In the genomic region with DNA sequence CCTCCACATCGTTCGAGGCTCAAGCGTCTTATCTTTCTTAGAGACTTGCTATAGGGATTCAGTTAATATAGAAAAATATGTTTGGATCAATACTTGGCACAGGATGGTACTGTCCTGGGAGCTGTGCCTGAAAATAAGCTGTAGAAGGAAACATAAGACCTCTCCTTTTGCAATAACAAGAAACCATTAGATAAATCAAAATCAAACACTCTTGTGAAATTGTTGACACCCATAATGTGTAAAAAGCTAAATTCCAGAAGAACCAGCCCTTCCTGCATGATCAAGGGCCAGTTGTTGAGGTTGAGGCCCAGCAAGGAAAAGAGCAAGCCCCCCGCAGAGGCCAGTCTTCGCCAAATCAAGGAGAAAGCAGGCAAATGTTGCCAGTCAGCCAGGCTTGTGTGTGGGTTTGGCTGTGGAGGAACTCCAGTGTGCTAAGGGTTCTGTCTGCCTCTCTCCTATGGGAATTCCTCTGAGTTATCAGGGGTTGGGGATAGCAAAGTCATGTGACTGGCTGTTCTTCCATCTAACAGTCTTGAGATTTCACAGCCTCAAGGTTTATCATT, we compare ENCODE assay signal across 2 cellular contexts.
TF ChIP-seq lines count a peak whose summit lies in the region.

No MANE protein-coding gene starts in this region.

TF ChIP-seq in liver, 16 proteins besides CTCF, POLR2A, EP300 and RAD21:
- TF ChIP-seq GABPA (IDR thresholded peaks at IDR 0.05 in 1 of 2, conservative IDR thresholded peaks at IDR 0.05 in 1 of 2) (no peak), HNF4A (conservative IDR thresholded peaks at IDR 0.05) (peak; percentile 23 to 43), FOXA2 (IDR thresholded peaks at IDR 0.05) (no peak), YY1 (IDR thresholded peaks at IDR 0.05) (peak; percentile 22), HNF4G (IDR thresholded peaks at IDR 0.05) (no peak), RXRA (IDR thresholded peaks at IDR 0.05) (peak in 1 of 2 donors; percentile 54)
- TF ChIP-seq, protein P1, sequence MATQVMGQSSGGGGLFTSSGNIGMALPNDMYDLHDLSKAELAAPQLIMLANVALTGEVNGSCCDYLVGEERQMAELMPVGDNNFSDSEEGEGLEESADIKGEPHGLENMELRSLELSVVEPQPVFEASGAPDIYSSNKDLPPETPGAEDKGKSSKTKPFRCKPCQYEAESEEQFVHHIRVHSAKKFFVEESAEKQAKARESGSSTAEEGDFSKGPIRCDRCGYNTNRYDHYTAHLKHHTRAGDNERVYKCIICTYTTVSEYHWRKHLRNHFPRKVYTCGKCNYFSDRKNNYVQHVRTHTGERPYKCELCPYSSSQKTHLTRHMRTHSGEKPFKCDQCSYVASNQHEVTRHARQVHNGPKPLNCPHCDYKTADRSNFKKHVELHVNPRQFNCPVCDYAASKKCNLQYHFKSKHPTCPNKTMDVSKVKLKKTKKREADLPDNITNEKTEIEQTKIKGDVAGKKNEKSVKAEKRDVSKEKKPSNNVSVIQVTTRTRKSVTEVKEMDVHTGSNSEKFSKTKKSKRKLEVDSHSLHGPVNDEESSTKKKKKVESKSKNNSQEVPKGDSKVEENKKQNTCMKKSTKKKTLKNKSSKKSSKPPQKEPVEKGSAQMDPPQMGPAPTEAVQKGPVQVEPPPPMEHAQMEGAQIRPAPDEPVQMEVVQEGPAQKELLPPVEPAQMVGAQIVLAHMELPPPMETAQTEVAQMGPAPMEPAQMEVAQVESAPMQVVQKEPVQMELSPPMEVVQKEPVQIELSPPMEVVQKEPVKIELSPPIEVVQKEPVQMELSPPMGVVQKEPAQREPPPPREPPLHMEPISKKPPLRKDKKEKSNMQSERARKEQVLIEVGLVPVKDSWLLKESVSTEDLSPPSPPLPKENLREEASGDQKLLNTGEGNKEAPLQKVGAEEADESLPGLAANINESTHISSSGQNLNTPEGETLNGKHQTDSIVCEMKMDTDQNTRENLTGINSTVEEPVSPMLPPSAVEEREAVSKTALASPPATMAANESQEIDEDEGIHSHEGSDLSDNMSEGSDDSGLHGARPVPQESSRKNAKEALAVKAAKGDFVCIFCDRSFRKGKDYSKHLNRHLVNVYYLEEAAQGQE (IDR thresholded peaks at IDR 0.05) = no peak
- TF ChIP-seq, protein P2, sequence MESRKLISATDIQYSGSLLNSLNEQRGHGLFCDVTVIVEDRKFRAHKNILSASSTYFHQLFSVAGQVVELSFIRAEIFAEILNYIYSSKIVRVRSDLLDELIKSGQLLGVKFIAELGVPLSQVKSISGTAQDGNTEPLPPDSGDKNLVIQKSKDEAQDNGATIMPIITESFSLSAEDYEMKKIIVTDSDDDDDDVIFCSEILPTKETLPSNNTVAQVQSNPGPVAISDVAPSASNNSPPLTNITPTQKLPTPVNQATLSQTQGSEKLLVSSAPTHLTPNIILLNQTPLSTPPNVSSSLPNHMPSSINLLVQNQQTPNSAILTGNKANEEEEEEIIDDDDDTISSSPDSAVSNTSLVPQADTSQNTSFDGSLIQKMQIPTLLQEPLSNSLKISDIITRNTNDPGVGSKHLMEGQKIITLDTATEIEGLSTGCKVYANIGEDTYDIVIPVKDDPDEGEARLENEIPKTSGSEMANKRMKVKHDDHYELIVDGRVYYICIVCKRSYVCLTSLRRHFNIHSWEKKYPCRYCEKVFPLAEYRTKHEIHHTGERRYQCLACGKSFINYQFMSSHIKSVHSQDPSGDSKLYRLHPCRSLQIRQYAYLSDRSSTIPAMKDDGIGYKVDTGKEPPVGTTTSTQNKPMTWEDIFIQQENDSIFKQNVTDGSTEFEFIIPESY (IDR thresholded peaks at IDR 0.05) = no peak

TF ChIP-seq in HepG2, 621 proteins besides CTCF, POLR2A, EP300 and RAD21:
- TF ChIP-seq TSC22D2 (CRISPR knock-in tag; IDR thresholded peaks at IDR 0.05; ENCODE audit: borderline replicate concordance) (no peak), ATF1 (CRISPR knock-in tag; IDR thresholded peaks at IDR 0.05) (no peak), SCMH1 (CRISPR knock-in tag; IDR thresholded peaks at IDR 0.05; ENCODE audit: borderline replicate concordance) (no peak)
